10 cellular contexts compared by ENCODE assay signal in the genomic region with DNA sequence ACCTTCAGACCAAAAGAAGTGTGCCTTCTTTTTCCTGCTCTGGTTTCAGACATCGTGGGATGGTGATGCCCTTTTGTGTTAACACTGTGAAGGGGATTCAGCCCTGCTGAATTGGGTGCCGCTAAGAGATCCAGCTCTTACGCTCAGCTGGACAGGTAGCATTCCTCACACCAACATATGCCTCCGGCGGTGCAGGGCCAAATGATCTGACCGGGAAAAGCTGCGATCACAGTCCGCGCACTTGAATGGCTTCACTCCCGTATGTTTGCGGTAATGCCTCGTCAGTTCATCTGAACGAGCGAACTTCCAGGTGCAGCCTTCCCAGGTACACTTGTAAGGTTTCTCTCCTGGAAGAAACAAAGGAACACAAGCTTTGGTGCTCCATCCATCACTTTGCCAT.
"Had no signal": no experiment of that assay in that cellular context is flagged by ENCODE, and none has a peak within 500 bp of the region (broad histone marks: within the 10 kb centered on the region; RNA-seq: fewer than 3 reads in every experiment).

No MANE protein-coding gene starts in this region.

- H3K36me3 ChIP-seq: HAP-1 had no signal

- H3K9me3 ChIP-seq: HAP-1 had no signal

- H3K4me3 Mint-ChIP-seq: HFFc6 had no signal

- FAIRE-seq: H54, HepG2 had no signal

- DNase-seq: GM23248, GOT3, HFFc6, KBM-7 had no signal

- H3K4me1 Mint-ChIP-seq: IgD-negative memory B cell had no signal

- H3K9ac ChIP-seq: GM23248 had no signal

- H2AFZ ChIP-seq: GM23248 had no signal

- H3K27me3 Mint-ChIP-seq: IgD-negative memory B cell had no signal

- H3K9me3 Mint-ChIP-seq: HFFc6, IgD-negative memory B cell had no signal

- H3K27ac ChIP-seq: GM23248, HL-60 had no signal

- ATAC-seq: HCT116, HepG2 had no signal

- H3K27ac Mint-ChIP-seq: HFFc6, IgD-negative memory B cell had no signal

- H3K4me3 ChIP-seq: GM23248, HAP-1 had no signal
